29 cellular contexts compared by ENCODE assay signal in genomic region chr2:85981579-85982247, GRCh38.
"Had no signal": no experiment of that assay in that cellular context is flagged by ENCODE, and none has a peak within 500 bp of the region (broad histone marks: within the 10 kb centered on the region; RNA-seq: fewer than 3 reads in every experiment).

No MANE protein-coding gene starts in this region.

- H3K36me3 Mint-ChIP-seq: natural killer cell; stimulated activated naive B cell treated with anti-CD40 and anti-IgM and Interleukin-4, amounts not matched to agents 10 μg/mL and 1 μg/mL and 100 μg/mL, for 72 hours had no signal

- ATAC-seq: foreskin keratinocyte; gastroesophageal sphincter; heart left ventricle; left colon; lower lobe of right lung; natural killer cell; right cardiac atrium; stimulated activated naive B cell treated with anti-CD40 and anti-IgM and Interleukin-4, amounts not matched to agents 10 μg/mL and 1 μg/mL and 100 μg/mL, for 72 hours had no signal

- H3K4me3 ChIP-seq: colonic mucosa, esophagus muscularis mucosa, gastroesophageal sphincter, heart left ventricle, left ventricle myocardium inferior, lower lobe of right lung, prostate gland, sigmoid colon, tibial artery, upper lobe of left lung, uterus had no signal

- H3K27me3 Mint-ChIP-seq: dendritic cell treated with granulocyte-macrophage colony-stimulating factor and Interleukin-4, amounts not matched to agents 40 ng/mL and 50 ng/mL, for 4 days; stimulated activated naive B cell treated with anti-CD40 and anti-IgM and Interleukin-4, amounts not matched to agents 10 μg/mL and 1 μg/mL and 100 μg/mL, for 72 hours; stimulated activated naive CD8-positive, alpha-beta T cell treated with anti-CD3 and anti-CD28 coated beads, Interleukin-15, Interleukin-2, amounts not matched to agents 100 ng/mL and 50 ng/mL, for 24 hours had no signal

- H3K36me3 ChIP-seq: colonic mucosa, esophagus muscularis mucosa, gastroesophageal sphincter, heart left ventricle, left ventricle myocardium inferior, lower lobe of right lung, neutrophil, prostate gland, sigmoid colon, tibial artery, upper lobe of left lung, uterus had no signal

- H3K9me3 Mint-ChIP-seq: dendritic cell treated with granulocyte-macrophage colony-stimulating factor and Interleukin-4, amounts not matched to agents 40 ng/mL and 50 ng/mL, for 4 days; natural killer cell; stimulated activated naive B cell treated with anti-CD40 and anti-IgM and Interleukin-4, amounts not matched to agents 10 μg/mL and 1 μg/mL and 100 μg/mL, for 72 hours; stimulated activated naive CD8-positive, alpha-beta T cell treated with anti-CD3 and anti-CD28 coated beads, Interleukin-15, Interleukin-2, amounts not matched to agents 100 ng/mL and 50 ng/mL, for 24 hours had no signal

- H3K27me3 ChIP-seq: colonic mucosa, esophagus muscularis mucosa, gastroesophageal sphincter, neutrophil, sigmoid colon, tibial artery, upper lobe of left lung, uterus had no signal

- H3K27ac ChIP-seq: colonic mucosa, esophagus muscularis mucosa, foreskin keratinocyte, gastroesophageal sphincter, heart left ventricle, left ventricle myocardium inferior, lower lobe of right lung, neutrophil, parathyroid adenoma, prostate gland, sigmoid colon, tibial artery, upper lobe of left lung, uterus had no signal

- H3K4me1 Mint-ChIP-seq: neural crest cell had no signal

- H3K9me3 ChIP-seq: colonic mucosa, esophagus muscularis mucosa, gastroesophageal sphincter, heart left ventricle, left ventricle myocardium inferior, lower lobe of right lung, neutrophil, prostate gland, sigmoid colon, tibial artery, upper lobe of left lung, uterus had no signal

- H3K27ac Mint-ChIP-seq: dendritic cell treated with granulocyte-macrophage colony-stimulating factor and Interleukin-4, amounts not matched to agents 40 ng/mL and 50 ng/mL, for 4 days; natural killer cell; stimulated activated naive B cell treated with anti-CD40 and anti-IgM and Interleukin-4, amounts not matched to agents 10 μg/mL and 1 μg/mL and 100 μg/mL, for 72 hours; stimulated activated naive CD8-positive, alpha-beta T cell treated with anti-CD3 and anti-CD28 coated beads, Interleukin-15, Interleukin-2, amounts not matched to agents 100 ng/mL and 50 ng/mL, for 24 hours had no signal

- H3K4me3 Mint-ChIP-seq: dendritic cell treated with granulocyte-macrophage colony-stimulating factor and Interleukin-4, amounts not matched to agents 40 ng/mL and 50 ng/mL, for 4 days; natural killer cell; neural crest cell; stimulated activated naive B cell treated with anti-CD40 and anti-IgM and Interleukin-4, amounts not matched to agents 10 μg/mL and 1 μg/mL and 100 μg/mL, for 72 hours; stimulated activated naive CD8-positive, alpha-beta T cell treated with anti-CD3 and anti-CD28 coated beads, Interleukin-15, Interleukin-2, amounts not matched to agents 100 ng/mL and 50 ng/mL, for 24 hours had no signal

- FAIRE-seq: endothelial cell of umbilical vein, islet of Langerhans had no signal

- H3K4me1 ChIP-seq: colonic mucosa, foreskin keratinocyte, parathyroid adenoma, prostate gland, uterus had no signal

- DNase-seq: central memory CD4-positive, alpha-beta T cell; colonic mucosa; effector CD8-positive, alpha-beta T cell; foreskin keratinocyte; hippocampal formation; kidney glomerular epithelial cell; left colon; left ventricle myocardium inferior; lower lobe of right lung; natural killer cell; right cardiac atrium; sigmoid colon; stimulated activated CD4-positive, alpha-beta T cell treated with anti-CD3 and anti-CD28 coated beads, Interleukin-15, amount 100 ng/mL, for 24 hours; stimulated activated CD4-positive, alpha-beta T cell treated with anti-CD3 and anti-CD28 coated beads, Interleukin-2, amount 100 ng/mL, for 48 hours; stimulated activated naive B cell treated with anti-CD40 and anti-IgM and Interleukin-4, amounts not matched to agents 10 μg/mL and 1 μg/mL and 100 μg/mL, for 72 hours; tibial artery; upper lobe of left lung; uterus had no signal
